16 cellular contexts compared by ENCODE assay signal in genomic region chr3:25834346-25834745, GRCh38. TPM values are rescaled to one million over a fixed set of nuclear protein-coding genes. Genes with fewer than 3 reads are reported as not detected.
DNase-seq lines count a peak whose midpoint lies in the region; ATAC-seq, FAIRE-seq and TF ChIP-seq lines count a peak whose summit lies in the region.
"Had no signal": no experiment of that assay in that cellular context is flagged by ENCODE, and none has a peak within 500 bp of the region (broad histone marks: within the 10 kb centered on the region; RNA-seq: fewer than 3 reads in every experiment).

No MANE protein-coding gene starts in this region.

- H3K9me3 Mint-ChIP-seq in mesothelial cell of epicardium = peaks cover 9% of the 10 kb centered on the region

- H3K9me3 ChIP-seq in tibial nerve = peaks cover 0 to 11% (median 0%) of the 10 kb centered on the region in 4 donors

- H3K4me3 Mint-ChIP-seq in mesothelial cell of epicardium = no peak overlapping the region

- no peak for DNase-seq in GM12891 (ENCODE audit: insufficient read length, low spot score)
- DNase-seq in GM10266 (ENCODE audit: extremely low spot score) = no peak
- DNase-seq in tibial nerve (ENCODE audit: low spot score in 2 of 2) = no peak
- no peak for DNase-seq in inferior parietal cortex (ENCODE audit: extremely low spot score)
- no peak for DNase-seq in mesothelial cell of epicardium (ENCODE audit: low spot score in 2 of 2, unreplicated experiment in 2 of 2)
- DNase-seq: erythroblast, NCI-H2227 treated with DMSO at 0.1 percent for 48 hours, PC-9, spleen, T-helper 2 cell had no signal

- ATAC-seq in GM19372 (IDR thresholded peaks at IDR 0.05; ENCODE audit: low read depth, unreplicated experiment) (peak; percentile 73), HG02610 (IDR thresholded peaks at IDR 0.05; ENCODE audit: unreplicated experiment) (peak; percentile 70), HG03280 (IDR thresholded peaks at IDR 0.05; ENCODE audit: unreplicated experiment) (peak; percentile 78)

- H3K36me3 Mint-ChIP-seq in mesothelial cell of epicardium = peaks cover 4% of the 10 kb centered on the region

- TF ChIP-seq CTCF in GM10266 (IDR thresholded peaks at IDR 0.05; ENCODE audit: control insufficient read depth, insufficient read depth, low read depth, missing control alignments) (no peak), tibial nerve (IDR thresholded peaks at IDR 0.05) (no peak), mesothelial cell of epicardium (IDR thresholded peaks at IDR 0.05; ENCODE audit: unreplicated experiment) (no peak)

- H3K4me1 Mint-ChIP-seq in mesothelial cell of epicardium = peaks cover 17% of the 10 kb centered on the region

- H3K27me3 Mint-ChIP-seq in mesothelial cell of epicardium (ENCODE audit: low read depth) = no peaks in the 10 kb centered on the region

- TF ChIP-seq EP300 in tibial nerve (IDR thresholded peaks at IDR 0.05) = no peak

- TF ChIP-seq POLR2A in GM12891 (IDR thresholded peaks at IDR 0.05; ENCODE audit: low read depth, low read length) (no peak), tibial nerve (IDR thresholded peaks at IDR 0.05) (no peak)

- peaks cover 0 to 4% (median 0%) of the 10 kb centered on the region in 4 donors for H3K4me1 ChIP-seq in tibial nerve
- H3K4me1 ChIP-seq: spleen had no signal

- H3K27me3 ChIP-seq in tibial nerve = no peaks in the 10 kb centered on the region
- H3K27me3 ChIP-seq: cardiac muscle cell, hepatocyte, spleen had no signal

- peak; percentile 70 for FAIRE-seq in GM12891 (lab: Jason Lieb, UNC)
- FAIRE-seq: D721Med had no signal

- no peak overlapping the region for H3K4me3 ChIP-seq in tibial nerve
- H3K4me3 ChIP-seq: cardiac muscle cell, hepatocyte, PC-9, spleen had no signal

- H3K36me3 ChIP-seq in tibial nerve = no peaks in the 10 kb centered on the region
- H3K36me3 ChIP-seq: cardiac muscle cell, spleen had no signal

- no peak overlapping the region for H3K27ac ChIP-seq in tibial nerve
- H3K27ac ChIP-seq: cardiac muscle cell, hepatocyte, PC-9, spleen had no signal

- H3K27ac Mint-ChIP-seq in mesothelial cell of epicardium = no peak overlapping the region

TF ChIP-seq in GM12891, 5 proteins besides CTCF, POLR2A, EP300 and RAD21:
- TF ChIP-seq PAX5 (IDR thresholded peaks at IDR 0.05; ENCODE audit: insufficient read depth, low read length, severe bottlenecking) (no peak), POLR2AphosphoS5 (IDR thresholded peaks at IDR 0.05; ENCODE audit: low read depth, low read length) (no peak), POU2F2 (IDR thresholded peaks at IDR 0.05; ENCODE audit: low read depth, low read length) (no peak), SPI1 (IDR thresholded peaks at IDR 0.05; ENCODE audit: low read depth, low read length) (no peak), TAF1 (IDR thresholded peaks at IDR 0.05; ENCODE audit: low read depth, low read length) (no peak)
TF ChIP-seq in GM12891: peak in this region for 0.

RNA-seq across cellular contexts. Expression of gene OXSM, which starts 44.5 kb away (rescaled TPM):
- 13.3 TPM for polyA plus RNA-seq in GM12891 (2012; ENCODE audit: low read depth, missing spikeins)
- total RNA-seq in tibial nerve = 10 to 100 TPM in 1 of 4 donors, 1 to 10 TPM in 3; 4.5 to 13.5 (median 6.2) TPM
- 10.2 to 12.8 TPM (median 10.4 TPM) in 3 replicates for total RNA-seq in mesothelial cell of epicardium

RNA-seq across cellular contexts. Expression of gene NGLY1, which starts 51.1 kb away (rescaled TPM):
- 33.9 TPM for polyA plus RNA-seq in GM12891 (2012; ENCODE audit: low read depth, missing spikeins)
- 10 to 100 TPM; 21.4 to 31.2 (median 22.9) TPM for total RNA-seq in tibial nerve
- 31.5 to 32.7 TPM (median 32.2 TPM) in 3 replicates for total RNA-seq in mesothelial cell of epicardium
